In genomic region chr13:44969858-44970484, GRCh38 we compare ENCODE assay signal across 8 cellular contexts. TPM values are rescaled to one million over a fixed set of nuclear protein-coding genes. Genes with fewer than 3 reads are reported as not detected.
A peak's percentile ranks its signal among the peaks of the same experiment; 100 is the strongest.
DNase-seq lines count a peak whose midpoint lies in the region; ATAC-seq and TF ChIP-seq lines count a peak whose summit lies in the region.

No MANE protein-coding gene starts in this region.

- WGBS in esophagus muscularis mucosa: 41% methylated on average over 2 of the region's 2 CpGs

- peaks cover 17% of the 10 kb centered on the region for H3K4me1 Mint-ChIP-seq in nephron

- in situ Hi-C loops in Panc1 (cut with HindIII; ENCODE audit: low pct_unique_long_range_greater_than_20kb, low sequenced_read_pairs): no loop called here

- peak; percentile 74; the same call in 1 of the 2 replicates for TF ChIP-seq CTCF in Panc1 (IDR thresholded peaks at IDR 0.05)
- peak; percentile 82 to 90 (median 85) for TF ChIP-seq CTCF in esophagus muscularis mucosa (IDR thresholded peaks at IDR 0.05)
- peak; percentile 72 to 83 (median 73) for TF ChIP-seq CTCF in nephron (IDR thresholded peaks at IDR 0.05; ENCODE audit: unreplicated experiment in 3 of 3)

- peaks cover 2% of the 10 kb centered on the region for H3K9me3 Mint-ChIP-seq in nephron

- no peak overlapping the region for H3K4me3 ChIP-seq in Panc1 (ENCODE audit: low read depth in 2 of 2, low read length in 2 of 2)
- no peak overlapping the region for H3K4me3 ChIP-seq in esophagus muscularis mucosa

- H3K4me1 ChIP-seq in Panc1 (ENCODE audit: control insufficient read depth, insufficient read depth, low read length): peaks cover 5% of the 10 kb centered on the region; the same call in 1 of the 2 replicates
- H3K4me1 ChIP-seq in esophagus muscularis mucosa: peaks cover 16 to 45% (median 30%) of the 10 kb centered on the region in 4 donors

- H3K36me3 ChIP-seq in Panc1 (ENCODE audit: control insufficient read depth, insufficient read depth, low read length) (no peaks in the 10 kb centered on the region; the same call in 1 of the 2 replicates), esophagus muscularis mucosa (peaks cover 0 to 17% (median 8%) of the 10 kb centered on the region in 4 donors)

- no peak for TF ChIP-seq EP300 in esophagus muscularis mucosa (IDR thresholded peaks at IDR 0.05)

- H3K4me3 Mint-ChIP-seq in nephron: no peak overlapping the region

- no peak for ATAC-seq in Panc1
- ATAC-seq in HG03196 (IDR thresholded peaks at IDR 0.05; ENCODE audit: unreplicated experiment): no peak
- no peak for ATAC-seq in HG03354 (IDR thresholded peaks at IDR 0.05; ENCODE audit: poor library complexity, severe bottlenecking, unreplicated experiment)

- intact Hi-C loops in Panc1 (cut with micrococcal nuclease; ENCODE audit: unreplicated experiment) (loop anchor here (2.0 kb wide), 1 partner anchor 487 kb away; no protein-coding TSS in a partner anchor), esophagus muscularis mucosa (cut with DNase I) (loop anchor here (2.0 to 5.0 kb wide), 4 partner anchors 48 to 1063 kb away; partner anchors contain the start of gene TSC22D1)

- H3K9me3 ChIP-seq in Panc1 (ENCODE audit: control insufficient read depth, insufficient read depth, low read depth, low read length): no peaks in the 10 kb centered on the region
- no peaks in the 10 kb centered on the region for H3K9me3 ChIP-seq in esophagus muscularis mucosa

- H3K27ac Mint-ChIP-seq in nephron: no peak overlapping the region

- H3K36me3 Mint-ChIP-seq in nephron (ENCODE audit: low read depth): peaks cover 24% of the 10 kb centered on the region

- DNase-seq in COR-L47 (lab: John Stamatoyannopoulos, UW) (peak; percentile 57), HPDE6-E6E7 (ENCODE audit: extremely low spot score) (peak; percentile 2), Panc1 (ENCODE audit: low read depth, low spot score) (no peak), esophagus muscularis mucosa (ENCODE audit: extremely low spot score) (no peak), ureter (ENCODE audit: low spot score) (no peak)

- POLR2A ChIA-PET in Panc1 (lab: Charles Lee): no interaction called here

- CTCF ChIA-PET in Panc1 (lab: Charles Lee): no interaction called here

- no peak for TF ChIP-seq POLR2A in esophagus muscularis mucosa (IDR thresholded peaks at IDR 0.05; ENCODE audit: low read depth)

- H3K27me3 ChIP-seq in Panc1 (ENCODE audit: control insufficient read depth, insufficient read depth, low read length) (no peaks in the 10 kb centered on the region), esophagus muscularis mucosa (no peaks in the 10 kb centered on the region)

- no TSS peak for BruUV-seq in Panc1 (replicated peaks; lab: Mats Ljungman, UMichigan)

- H3K27ac ChIP-seq in Panc1 (ENCODE audit: low read length): no peak overlapping the region
- H3K27ac ChIP-seq in esophagus muscularis mucosa (replicated peaks in 1 of 4): peak overlapping the region; percentile 68 to 80 (median 78)

- H3K27me3 Mint-ChIP-seq in nephron (ENCODE audit: low read depth): no peaks in the 10 kb centered on the region

RNA-seq across cellular contexts. Expression of gene NUFIP1, which starts 19.3 kb away (rescaled TPM):
- total RNA-seq in Panc1 (2021; ENCODE audit: unreplicated experiment): 6.6 TPM
- polyA plus RNA-seq in Panc1 (2012; ENCODE audit: insufficient read length): 3.7 TPM
- 1 to 10 TPM; 3.3 to 4.2 (median 3.9) TPM for total RNA-seq in esophagus muscularis mucosa
- total RNA-seq in ureter: 9.3 TPM

RNA-seq across cellular contexts. Expression of gene GPALPP1, which starts 19.4 kb away (rescaled TPM):
- total RNA-seq in Panc1 (2021; ENCODE audit: unreplicated experiment): 13.5 TPM
- 8.3 TPM for polyA plus RNA-seq in Panc1 (2012; ENCODE audit: insufficient read length)
- 10 to 100 TPM; 19.0 to 27.4 (median 23.9) TPM for total RNA-seq in esophagus muscularis mucosa
- total RNA-seq in ureter: 41.5 TPM

Comparison
In these comparisons a context has a peak if more than half of its experiments do, and no peak if none do; other contexts are left out.
1. DNase-seq: peak in COR-L47 (single experiment) and HPDE6-E6E7 (single experiment); none in Panc1 (single experiment), esophagus muscularis mucosa (single experiment) and ureter (single experiment).
2. Peak in every context shown above with its lines, with median percentiles within 50 percentile points of each other: CTCF ChIP-seq.